ENCODE assay signal across 7 cellular contexts in genomic region chr1:25543106-25543424, GRCh38. TPM values are rescaled to one million over a fixed set of nuclear protein-coding genes. Genes with fewer than 3 reads are reported as not detected.
DNase-seq lines count a peak whose midpoint lies in the region; ATAC-seq and TF ChIP-seq lines count a peak whose summit lies in the region.

No MANE protein-coding gene starts in this region.

- peaks cover 7% of the 10 kb centered on the region for H3K27me3 Mint-ChIP-seq in activated CD4-positive, alpha-beta memory T cell treated with anti-CD3 and anti-CD28 coated beads, Interleukin-2, amount 10 ng/mL, durations not matched to agents 7 days and 5 days

- peak overlapping the region; percentile 40 for H3K27ac Mint-ChIP-seq in activated CD4-positive, alpha-beta memory T cell treated with anti-CD3 and anti-CD28 coated beads, Interleukin-2, amount 10 ng/mL, durations not matched to agents 7 days and 5 days
- H3K27ac Mint-ChIP-seq in stimulated activated effector memory CD8-positive, alpha-beta T cell treated with anti-CD3 and anti-CD28 coated beads, Interleukin-12 subunit alpha, Interleukin-12 subunit beta, amount 100 ng/mL, for 72 hours, result no peak overlapping the region

- no peak for DNase-seq in activated CD4-positive, alpha-beta memory T cell treated with anti-CD3 and anti-CD28 coated beads, Interleukin-2, amount 10 ng/mL, durations not matched to agents 7 days and 5 days
- no peak for DNase-seq in iPS DF 6.9 (ENCODE audit: low read depth, low spot score)
- DNase-seq in stimulated activated effector memory CD8-positive, alpha-beta T cell treated with anti-CD3 and anti-CD28 coated beads, Interleukin-12 subunit alpha, Interleukin-12 subunit beta, amount 100 ng/mL, for 72 hours (ENCODE audit: low spot score in 2 of 2), result no peak
- no peak for DNase-seq in ecto neural progenitor cell (ENCODE audit: low spot score)
- no peak for DNase-seq in CD1c-positive myeloid dendritic cell (ENCODE audit: extremely low spot score)

- no peak for TF ChIP-seq CTCF in HEK293 (tag by site-specific recombination; IDR thresholded peaks at IDR 0.05)

- no CpG with 5 or more reads among the region's 7 CpGs for WGBS in iPS DF 6.9 (ENCODE audit: insufficient coverage, insufficient read length)

- 0 out of 2 replicates have a peak, but pooled peaks cover 1% of the 10 kb centered on the region for H3K27me3 ChIP-seq in iPS DF 6.9 (ENCODE audit: control insufficient read depth, insufficient read depth, low read length)

- no peak for ATAC-seq in stimulated activated effector memory CD8-positive, alpha-beta T cell treated with anti-CD3 and anti-CD28 coated beads, Interleukin-12 subunit alpha, Interleukin-12 subunit beta, amount 100 ng/mL, for 72 hours
- ATAC-seq in GM21717 (IDR thresholded peaks at IDR 0.05; ENCODE audit: unreplicated experiment), result no peak

- H3K9me3 Mint-ChIP-seq in activated CD4-positive, alpha-beta memory T cell treated with anti-CD3 and anti-CD28 coated beads, Interleukin-2, amount 10 ng/mL, durations not matched to agents 7 days and 5 days, result no peaks in the 10 kb centered on the region
- H3K9me3 Mint-ChIP-seq in stimulated activated effector memory CD8-positive, alpha-beta T cell treated with anti-CD3 and anti-CD28 coated beads, Interleukin-12 subunit alpha, Interleukin-12 subunit beta, amount 100 ng/mL, for 72 hours, result no peaks in the 10 kb centered on the region

- POLR2A ChIA-PET in HEK293 (lab: Yijun Ruan, JAX), result interaction anchor here (1.0 kb wide), 1 partner anchor 18 kb away, joined by 3 read pairs; no protein-coding TSS in a partner anchor
- POLR2A ChIA-PET in activated CD4-positive, alpha-beta memory T cell treated with anti-CD3 and anti-CD28 coated beads, Interleukin-2, amount 10 ng/mL, durations not matched to agents 7 days and 5 days (lab: Charles Lee), result interaction anchor here (0.9 to 1.5 kb wide), 6 partner anchors 22 to 362 kb away, joined by 3 to 6 read pairs (median 4); partner anchors contain the start of gene MACO1

- peaks cover 27% of the 10 kb centered on the region for H3K4me1 Mint-ChIP-seq in activated CD4-positive, alpha-beta memory T cell treated with anti-CD3 and anti-CD28 coated beads, Interleukin-2, amount 10 ng/mL, durations not matched to agents 7 days and 5 days
- peaks cover 44% of the 10 kb centered on the region for H3K4me1 Mint-ChIP-seq in stimulated activated effector memory CD8-positive, alpha-beta T cell treated with anti-CD3 and anti-CD28 coated beads, Interleukin-12 subunit alpha, Interleukin-12 subunit beta, amount 100 ng/mL, for 72 hours

- H3K36me3 ChIP-seq in HEK293 (ENCODE audit: control insufficient read depth in 2 of 2, insufficient read depth in 1 of 2, low read length in 2 of 2) (no peaks in the 10 kb centered on the region), iPS DF 6.9 (ENCODE audit: control insufficient read depth, insufficient read depth, low read length) (no peaks in the 10 kb centered on the region)

- CTCF ChIA-PET in HEK293 (lab: Yijun Ruan, JAX), result interaction anchor here (0.7 kb wide), 1 partner anchor 55 kb away, joined by 3 read pairs; no protein-coding TSS in a partner anchor
- CTCF ChIA-PET in activated CD4-positive, alpha-beta memory T cell treated with anti-CD3 and anti-CD28 coated beads, Interleukin-2, amount 10 ng/mL, durations not matched to agents 7 days and 5 days (lab: Charles Lee), result interaction anchor here (1.0 kb wide), 1 partner anchor 69 kb away, joined by 4 read pairs; no protein-coding TSS in a partner anchor

- peaks cover 8% of the 10 kb centered on the region for H3K36me3 Mint-ChIP-seq in activated CD4-positive, alpha-beta memory T cell treated with anti-CD3 and anti-CD28 coated beads, Interleukin-2, amount 10 ng/mL, durations not matched to agents 7 days and 5 days (ENCODE audit: low read depth)
- H3K36me3 Mint-ChIP-seq in stimulated activated effector memory CD8-positive, alpha-beta T cell treated with anti-CD3 and anti-CD28 coated beads, Interleukin-12 subunit alpha, Interleukin-12 subunit beta, amount 100 ng/mL, for 72 hours, result no peaks in the 10 kb centered on the region

- H3K4me1 ChIP-seq in HEK293 (ENCODE audit: control insufficient read depth, insufficient read depth, low read length), result 0 out of 2 replicates have a peak, but pooled peaks cover 4% of the 10 kb centered on the region
- H3K4me1 ChIP-seq in iPS DF 6.9 (ENCODE audit: control insufficient read depth, insufficient read depth, low read length), result peaks cover 4% of the 10 kb centered on the region; the same call in 1 of the 2 replicates

- H3K4me3 ChIP-seq in HEK293 (ENCODE audit: low read depth, low read length), result peak overlapping the region; percentile 19
- H3K4me3 ChIP-seq in iPS DF 6.9 (ENCODE audit: low read length), result peak overlapping the region; percentile 5; the same call in 1 of the 2 replicates

- peak overlapping the region; percentile 61 for H3K4me3 Mint-ChIP-seq in activated CD4-positive, alpha-beta memory T cell treated with anti-CD3 and anti-CD28 coated beads, Interleukin-2, amount 10 ng/mL, durations not matched to agents 7 days and 5 days
- H3K4me3 Mint-ChIP-seq in stimulated activated effector memory CD8-positive, alpha-beta T cell treated with anti-CD3 and anti-CD28 coated beads, Interleukin-12 subunit alpha, Interleukin-12 subunit beta, amount 100 ng/mL, for 72 hours, result peak overlapping the region; percentile 75

- H3K9me3 ChIP-seq in HEK293 (ENCODE audit: control insufficient read depth, insufficient read depth, low read depth, low read length), result no peaks in the 10 kb centered on the region
- no peaks in the 10 kb centered on the region for H3K9me3 ChIP-seq in iPS DF 6.9 (ENCODE audit: control insufficient read depth, insufficient read depth, low read length)

- H3K27ac ChIP-seq in HEK293 (ENCODE audit: extremely low read depth, low read depth, low read length), result no peak overlapping the region
- no peak overlapping the region for H3K27ac ChIP-seq in iPS DF 6.9 (ENCODE audit: low read length)

TF ChIP-seq in HEK293, 187 proteins besides CTCF, POLR2A, EP300 and RAD21 (continues in another document):
- TF ChIP-seq ZNF555 (tag by site-specific recombination; conservative IDR thresholded peaks at IDR 0.05), result no peak
- TF ChIP-seq ZNF174 (tag by site-specific recombination; IDR thresholded peaks at IDR 0.05), result no peak
- TF ChIP-seq ZNF791 (tag by site-specific recombination; IDR thresholded peaks at IDR 0.05), result no peak
- no peak for TF ChIP-seq ZBTB11 (tag by site-specific recombination; conservative IDR thresholded peaks at IDR 0.05; ENCODE audit: low read depth)
- TF ChIP-seq, protein P1, sequence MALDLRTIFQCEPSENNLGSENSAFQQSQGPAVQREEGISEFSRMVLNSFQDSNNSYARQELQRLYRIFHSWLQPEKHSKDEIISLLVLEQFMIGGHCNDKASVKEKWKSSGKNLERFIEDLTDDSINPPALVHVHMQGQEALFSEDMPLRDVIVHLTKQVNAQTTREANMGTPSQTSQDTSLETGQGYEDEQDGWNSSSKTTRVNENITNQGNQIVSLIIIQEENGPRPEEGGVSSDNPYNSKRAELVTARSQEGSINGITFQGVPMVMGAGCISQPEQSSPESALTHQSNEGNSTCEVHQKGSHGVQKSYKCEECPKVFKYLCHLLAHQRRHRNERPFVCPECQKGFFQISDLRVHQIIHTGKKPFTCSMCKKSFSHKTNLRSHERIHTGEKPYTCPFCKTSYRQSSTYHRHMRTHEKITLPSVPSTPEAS (tag by site-specific recombination; IDR thresholded peaks at IDR 0.05), result no peak
- 0 out of 2 replicates have a peak, but pooled peaks have one; percentile 12 for TF ChIP-seq ZNF704 (tag by site-specific recombination; IDR thresholded peaks at IDR 0.05)
- 0 out of 2 replicates have a peak, but pooled peaks have one; percentile 26 for TF ChIP-seq SP7 (tag by site-specific recombination; IDR thresholded peaks at IDR 0.05)
- TF ChIP-seq KLF8 (tag by site-specific recombination; IDR thresholded peaks at IDR 0.05), result peak; percentile 51; the same call in 1 of the 2 replicates
- 0 out of 2 replicates have a peak, but pooled peaks have one; percentile 63 for TF ChIP-seq ZNF580 (tag by site-specific recombination; IDR thresholded peaks at IDR 0.05)
- TF ChIP-seq ZNF837 (tag by site-specific recombination; IDR thresholded peaks at IDR 0.05), result no peak

RNA-seq across cellular contexts. Expression of gene LDLRAP1, which starts 0.3 kb away (rescaled TPM):
- 10 to 100 TPM; 26.4 to 27.7 TPM for total RNA-seq in activated CD4-positive, alpha-beta memory T cell treated with anti-CD3 and anti-CD28 coated beads, Interleukin-2, amount 10 ng/mL, durations not matched to agents 7 days and 5 days
